ENCODE assay signal across 17 cellular contexts in genomic region chr22:35958334-35958733, GRCh38.
"Had no signal": no experiment of that assay in that cellular context is flagged by ENCODE, and none has a peak within 500 bp of the region (broad histone marks: within the 10 kb centered on the region; RNA-seq: fewer than 3 reads in every experiment).

No MANE protein-coding gene starts in this region.

- H3K36me3 Mint-ChIP-seq: naive thymus-derived CD8-positive, alpha-beta T cell; stimulated activated naive B cell treated with anti-CD40 and anti-IgM and Interleukin-4, amounts not matched to agents 10 μg/mL and 1 μg/mL and 100 μg/mL, for 72 hours had no signal

- H3K4me3 Mint-ChIP-seq: naive thymus-derived CD8-positive, alpha-beta T cell; nephron progenitor cell; stimulated activated naive B cell treated with anti-CD40 and anti-IgM and Interleukin-4, amounts not matched to agents 10 μg/mL and 1 μg/mL and 100 μg/mL, for 72 hours; stimulated activated naive CD8-positive, alpha-beta T cell treated with anti-CD3 and anti-CD28 coated beads, Interleukin-15, Interleukin-2, amounts not matched to agents 100 ng/mL and 50 ng/mL, for 24 hours had no signal

- H3K9me3 Mint-ChIP-seq: naive thymus-derived CD8-positive, alpha-beta T cell; nephron progenitor cell; stimulated activated naive B cell treated with anti-CD40 and anti-IgM and Interleukin-4, amounts not matched to agents 10 μg/mL and 1 μg/mL and 100 μg/mL, for 72 hours; stimulated activated naive CD8-positive, alpha-beta T cell treated with anti-CD3 and anti-CD28 coated beads, Interleukin-15, Interleukin-2, amounts not matched to agents 100 ng/mL and 50 ng/mL, for 24 hours had no signal

- DNase-seq: dermis blood vessel endothelial cell; effector memory CD4-positive, alpha-beta T cell; esophagus squamous epithelium; head of caudate nucleus; mesendoderm; naive thymus-derived CD8-positive, alpha-beta T cell; nephron progenitor cell; pancreas; retina; right lobe of liver; small intestine; stimulated activated CD4-positive, alpha-beta T cell treated with anti-CD3 and anti-CD28 coated beads, Interleukin-15, amount 100 ng/mL, for 24 hours; stimulated activated CD4-positive, alpha-beta T cell treated with anti-CD3 and anti-CD28 coated beads, Interleukin-2, amount 100 ng/mL, for 48 hours; stimulated activated naive B cell treated with anti-CD40 and anti-IgM and Interleukin-4, amounts not matched to agents 10 μg/mL and 1 μg/mL and 100 μg/mL, for 72 hours; upper lobe of right lung; uterus had no signal

- H3K27ac Mint-ChIP-seq: naive thymus-derived CD8-positive, alpha-beta T cell; nephron progenitor cell; stimulated activated naive B cell treated with anti-CD40 and anti-IgM and Interleukin-4, amounts not matched to agents 10 μg/mL and 1 μg/mL and 100 μg/mL, for 72 hours; stimulated activated naive CD8-positive, alpha-beta T cell treated with anti-CD3 and anti-CD28 coated beads, Interleukin-15, Interleukin-2, amounts not matched to agents 100 ng/mL and 50 ng/mL, for 24 hours had no signal

- H3K4me1 Mint-ChIP-seq: naive thymus-derived CD8-positive, alpha-beta T cell; stimulated activated naive B cell treated with anti-CD40 and anti-IgM and Interleukin-4, amounts not matched to agents 10 μg/mL and 1 μg/mL and 100 μg/mL, for 72 hours had no signal

- ATAC-seq: naive thymus-derived CD8-positive, alpha-beta T cell; stimulated activated naive B cell treated with anti-CD40 and anti-IgM and Interleukin-4, amounts not matched to agents 10 μg/mL and 1 μg/mL and 100 μg/mL, for 72 hours; upper lobe of right lung had no signal
